In genomic region chr6:125784365-125784764, GRCh38 we compare ENCODE assay signal across 1 cellular context.
TF ChIP-seq lines count a peak whose summit lies in the region.

No MANE protein-coding gene starts in this region.

TF ChIP-seq in SK-N-SH, 30 proteins besides CTCF, POLR2A, EP300 and RAD21:
- no peak for TF ChIP-seq GABPA (IDR thresholded peaks at IDR 0.05; ENCODE audit: low read depth)
- 0 out of 2 replicates have a peak, but pooled peaks have one; percentile 17 for TF ChIP-seq TEAD4 (IDR thresholded peaks at IDR 0.05; ENCODE audit: borderline replicate concordance, insufficient read depth)
- TF ChIP-seq FOXJ3 (CRISPR knock-in tag; IDR thresholded peaks at IDR 0.05), result no peak
- peak; percentile 61; the same call in 1 of the 2 replicates for TF ChIP-seq TCF12 (IDR thresholded peaks at IDR 0.05)
- no peak for TF ChIP-seq SMC3 (IDR thresholded peaks at IDR 0.05; ENCODE audit: low read depth, low read length)
- no peak for TF ChIP-seq REST (IDR thresholded peaks at IDR 0.05; ENCODE audit: low read depth, low read length)
- TF ChIP-seq FOSL2 (IDR thresholded peaks at IDR 0.05; ENCODE audit: borderline replicate concordance, low read depth), result peak; percentile 56
- TF ChIP-seq NFIC (IDR thresholded peaks at IDR 0.05; ENCODE audit: borderline replicate concordance), result peak; percentile 74; the same call in 1 of the 2 replicates
- peak; percentile 54 for TF ChIP-seq JUND (IDR thresholded peaks at IDR 0.05)
- TF ChIP-seq, protein P1, sequence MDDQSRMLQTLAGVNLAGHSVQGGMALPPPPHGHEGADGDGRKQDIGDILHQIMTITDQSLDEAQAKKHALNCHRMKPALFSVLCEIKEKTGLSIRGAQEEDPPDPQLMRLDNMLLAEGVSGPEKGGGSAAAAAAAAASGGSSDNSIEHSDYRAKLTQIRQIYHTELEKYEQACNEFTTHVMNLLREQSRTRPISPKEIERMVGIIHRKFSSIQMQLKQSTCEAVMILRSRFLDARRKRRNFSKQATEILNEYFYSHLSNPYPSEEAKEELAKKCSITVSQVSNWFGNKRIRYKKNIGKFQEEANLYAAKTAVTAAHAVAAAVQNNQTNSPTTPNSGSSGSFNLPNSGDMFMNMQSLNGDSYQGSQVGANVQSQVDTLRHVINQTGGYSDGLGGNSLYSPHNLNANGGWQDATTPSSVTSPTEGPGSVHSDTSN (IDR thresholded peaks at IDR 0.05), result 0 out of 2 replicates have a peak, but pooled peaks have one; percentile 21
